In the genomic region with DNA sequence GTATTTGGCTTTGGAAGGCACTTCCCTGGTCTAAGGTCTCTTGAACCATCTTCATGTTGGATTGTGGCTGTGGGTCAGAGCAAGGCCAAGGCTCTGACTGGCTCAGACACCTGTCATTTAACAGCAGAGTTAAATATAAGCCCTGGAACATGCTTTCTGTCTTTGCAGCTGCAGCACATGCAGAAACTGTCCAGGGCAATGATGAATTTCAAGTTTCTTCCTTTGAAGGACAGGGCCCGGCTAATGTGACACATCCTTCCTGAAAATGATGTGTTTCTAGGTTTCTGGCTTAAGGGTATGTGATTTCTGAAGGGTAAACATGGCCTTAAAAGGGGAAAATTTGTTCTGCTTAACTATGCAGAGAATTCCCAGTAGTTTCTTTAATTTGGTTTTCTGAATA, we compare ENCODE assay signal across 20 cellular contexts.
"Had no signal": no experiment of that assay in that cellular context is flagged by ENCODE, and none has a peak within 500 bp of the region (broad histone marks: within the 10 kb centered on the region; RNA-seq: fewer than 3 reads in every experiment).

No MANE protein-coding gene starts in this region.

- H3K4me2 ChIP-seq: neural progenitor cell had no signal

- ATAC-seq: activated CD4-positive, CD25-positive, alpha-beta regulatory T cell treated with anti-CD3 and anti-CD28 coated beads, Interleukin-2, amount 50 U/mL, for 24 hours; effector memory CD8-positive, alpha-beta T cell; gastroesophageal sphincter; left ventricle myocardium superior had no signal

- H3K36me3 ChIP-seq: gastroesophageal sphincter, neural progenitor cell, ovary, thyroid gland, uterus had no signal

- H3K9me3 ChIP-seq: gastroesophageal sphincter, ovary, thyroid gland, uterus had no signal

- H3K27ac Mint-ChIP-seq: activated CD4-positive, alpha-beta memory T cell treated with anti-CD3 and anti-CD28 coated beads for 36 hours; activated T-cell treated with anti-CD3 and anti-CD28 coated beads, Interleukin-2, amount 50 U/mL, for 72 hours; dendritic cell treated with granulocyte-macrophage colony-stimulating factor and Interleukin-4, amounts not matched to agents 40 ng/mL and 50 ng/mL, for 4 days; effector memory CD8-positive, alpha-beta T cell; neural progenitor cell; T-helper 2 cell treated with Interferon-gamma antibody and Interleukin-4, amounts not matched to agents 5 μg/mL and 100 μg/mL, for 36 hours had no signal

- H3K9me3 Mint-ChIP-seq: activated CD4-positive, alpha-beta memory T cell treated with anti-CD3 and anti-CD28 coated beads for 36 hours; activated T-cell treated with anti-CD3 and anti-CD28 coated beads, Interleukin-2, amount 50 U/mL, for 72 hours; dendritic cell treated with granulocyte-macrophage colony-stimulating factor and Interleukin-4, amounts not matched to agents 40 ng/mL and 50 ng/mL, for 4 days; effector memory CD8-positive, alpha-beta T cell; neural progenitor cell; T-helper 2 cell treated with Interferon-gamma antibody and Interleukin-4, amounts not matched to agents 5 μg/mL and 100 μg/mL, for 36 hours had no signal

- H3K4me3 Mint-ChIP-seq: activated CD4-positive, alpha-beta memory T cell treated with anti-CD3 and anti-CD28 coated beads for 36 hours; activated T-cell treated with anti-CD3 and anti-CD28 coated beads, Interleukin-2, amount 50 U/mL, for 72 hours; brain; dendritic cell treated with granulocyte-macrophage colony-stimulating factor and Interleukin-4, amounts not matched to agents 40 ng/mL and 50 ng/mL, for 4 days; effector memory CD8-positive, alpha-beta T cell; neural progenitor cell; T-helper 2 cell treated with Interferon-gamma antibody and Interleukin-4, amounts not matched to agents 5 μg/mL and 100 μg/mL, for 36 hours had no signal

- H3K36me3 Mint-ChIP-seq: activated CD4-positive, alpha-beta memory T cell treated with anti-CD3 and anti-CD28 coated beads for 36 hours; brain; neural progenitor cell had no signal

- H3K4me1 ChIP-seq: gastroesophageal sphincter, neural progenitor cell, thyroid gland, uterus had no signal

- DNase-seq: activated CD8-positive, alpha-beta memory T cell treated with anti-CD3 and anti-CD28 coated beads, Interleukin-2, amount 50 U/mL, for 4 hours; activated T-cell treated with anti-CD3 and anti-CD28 coated beads, Interleukin-2, amount 50 U/mL, for 72 hours; cerebellar nuclear complex; effector memory CD8-positive, alpha-beta T cell; islet precursor cell; left ventricle myocardium superior; mesendoderm; ovary; stimulated activated CD4-positive, alpha-beta T cell treated with anti-CD3 and anti-CD28 coated beads, Interleukin-4, amount 100 ng/mL, for 1 hour; stimulated activated CD8-positive, alpha-beta memory T cell treated with anti-CD3 and anti-CD28 coated beads, Interleukin-4, amount 100 ng/mL, for 48 hours; uterus had no signal

- H2AFZ ChIP-seq: neural progenitor cell had no signal

- H3K4me3 ChIP-seq: gastroesophageal sphincter, neural progenitor cell, ovary, thyroid gland, uterus had no signal

- H3K27ac ChIP-seq: epithelial cell of prostate, gastroesophageal sphincter, neural progenitor cell, ovary, thyroid gland, uterus had no signal

- H3K27me3 ChIP-seq: gastroesophageal sphincter, neural progenitor cell, ovary, thyroid gland, uterus had no signal

- H3K4me1 Mint-ChIP-seq: neural progenitor cell had no signal
